ENCODE assay signal across 17 cellular contexts in genomic region chr15:34279341-34279740, GRCh38.
"Had no signal": no experiment of that assay in that cellular context is flagged by ENCODE, and none has a peak within 500 bp of the region (broad histone marks: within the 10 kb centered on the region; RNA-seq: fewer than 3 reads in every experiment).

No MANE protein-coding gene starts in this region.

- H3K36me3 Mint-ChIP-seq: neural progenitor cell had no signal

- ATAC-seq: effector memory CD8-positive, alpha-beta T cell; gastrocnemius medialis had no signal

- H3K9me3 Mint-ChIP-seq: activated CD4-positive, alpha-beta memory T cell treated with anti-CD3 and anti-CD28 coated beads for 36 hours; central memory CD8-positive, alpha-beta T cell; effector memory CD8-positive, alpha-beta T cell; neural progenitor cell had no signal

- H3K9me3 ChIP-seq: adrenal gland, gastrocnemius medialis, thyroid gland, uterus had no signal

- H3K4me1 Mint-ChIP-seq: mesothelial cell of epicardium, neural progenitor cell had no signal

- H3K27me3 Mint-ChIP-seq: activated CD4-positive, alpha-beta memory T cell treated with anti-CD3 and anti-CD28 coated beads for 36 hours; central memory CD8-positive, alpha-beta T cell; effector memory CD8-positive, alpha-beta T cell had no signal

- H3K4me1 ChIP-seq: adrenal gland, gastrocnemius medialis, neural progenitor cell, parathyroid adenoma, thyroid gland, uterus had no signal

- H3K4me3 Mint-ChIP-seq: activated CD4-positive, alpha-beta memory T cell treated with anti-CD3 and anti-CD28 coated beads for 36 hours; central memory CD8-positive, alpha-beta T cell; effector memory CD8-positive, alpha-beta T cell; mesothelial cell of epicardium; neural progenitor cell had no signal

- H3K36me3 ChIP-seq: adrenal gland, gastrocnemius medialis, neural progenitor cell, thyroid gland, uterus had no signal

- H3K4me3 ChIP-seq: adrenal gland, gastrocnemius medialis, hepatocyte, neural progenitor cell, thyroid gland, uterus had no signal

- DNase-seq: activated CD4-positive, alpha-beta memory T cell treated with anti-CD3 and anti-CD28 coated beads for 36 hours; activated T-cell treated with anti-CD3 and anti-CD28 coated beads, Interleukin-2, amount 50 U/mL, for 48 hours; adrenal gland; effector memory CD8-positive, alpha-beta T cell; gastrocnemius medialis; kidney; stimulated activated CD4-positive, alpha-beta T cell treated with anti-CD3 and anti-CD28 coated beads, Interleukin-15, amount 100 ng/mL, for 24 hours; stimulated activated CD4-positive, alpha-beta T cell treated with anti-CD3 and anti-CD28 coated beads, Interleukin-4, amount 100 ng/mL, for 24 hours; T-helper 9 cell; thyroid gland; uterus had no signal

- H3K27ac Mint-ChIP-seq: activated CD4-positive, alpha-beta memory T cell treated with anti-CD3 and anti-CD28 coated beads for 36 hours; mesothelial cell of epicardium; neural progenitor cell had no signal

- H3K27me3 ChIP-seq: adrenal gland, gastrocnemius medialis, hepatocyte, neural progenitor cell, thyroid gland, uterus had no signal

- H3K27ac ChIP-seq: adrenal gland, gastrocnemius medialis, hepatocyte, neural progenitor cell, parathyroid adenoma, thyroid gland, uterus, VCaP had no signal
